In genomic region chr11:611001-611996, GRCh38 we compare ENCODE assay signal across 13 cellular contexts. TPM values are rescaled to one million over a fixed set of nuclear protein-coding genes. Genes with fewer than 3 reads are reported as not detected.
A peak's percentile ranks its signal among the peaks of the same experiment; 100 is the strongest.
DNase-seq lines count a peak whose midpoint lies in the region; ATAC-seq and TF ChIP-seq lines count a peak whose summit lies in the region.
"Had no signal": no experiment of that assay in that cellular context is flagged by ENCODE, and none has a peak within 500 bp of the region (broad histone marks: within the 10 kb centered on the region; RNA-seq: fewer than 3 reads in every experiment).

No MANE protein-coding gene starts in this region.

- peak; percentile 48 for DNase-seq in activated CD8-positive, alpha-beta memory T cell treated with anti-CD3 and anti-CD28 coated beads, Interleukin-2, amount 10 ng/mL, durations not matched to agents 7 days and 5 days
- no peak for DNase-seq in activated CD8-positive, alpha-beta memory T cell treated with anti-CD3 and anti-CD28 coated beads, Interleukin-2, amount 50 U/mL, for 4 hours
- no peak for DNase-seq in HCT116 (ENCODE audit: low read depth, low spot score)
- no peak for DNase-seq in psoas muscle
- no peak for DNase-seq in NCI-H82 treated with DMSO at 0.1 percent for 48 hours (lab: John Stamatoyannopoulos, UW; ENCODE audit: unreplicated experiment)
- no peak for DNase-seq in NCI-H1694 treated with DMSO at 0.1 percent for 48 hours (lab: John Stamatoyannopoulos, UW)
- DNase-seq: occipital lobe had no signal

- no peak for TF ChIP-seq CTCF in HCT116 (IDR thresholded peaks at IDR 0.05 in 2 of 3, conservative IDR thresholded peaks at IDR 0.05 in 1 of 3; ENCODE audit: borderline replicate concordance in 1 of 3, insufficient read depth in 1 of 3, low read depth in 2 of 3, low read length in 2 of 3)
- no peak for TF ChIP-seq CTCF in psoas muscle (IDR thresholded peaks at IDR 0.05)

- no peaks in the 10 kb centered on the region for H3K27me3 Mint-ChIP-seq in activated CD8-positive, alpha-beta memory T cell treated with anti-CD3 and anti-CD28 coated beads, Interleukin-2, amount 10 ng/mL, durations not matched to agents 7 days and 5 days
- H3K27me3 Mint-ChIP-seq in dendritic cell treated with granulocyte-macrophage colony-stimulating factor and Interleukin-4, amounts not matched to agents 40 ng/mL and 50 ng/mL, for 4 days = no peaks in the 10 kb centered on the region

- H4K20me1 ChIP-seq in HCT116 (ENCODE audit: insufficient read depth) = peaks cover 13% of the 10 kb centered on the region; the same call in 1 of the 2 replicates

- no peak overlapping the region for H3K4me2 ChIP-seq in HCT116 (ENCODE audit: low read length)

- CTCF ChIA-PET in activated CD8-positive, alpha-beta memory T cell treated with anti-CD3 and anti-CD28 coated beads, Interleukin-2, amount 10 ng/mL, durations not matched to agents 7 days and 5 days (lab: Charles Lee) = interaction anchor here (1.1 to 1.9 kb wide), 4 partner anchors 8 to 58 kb away, joined by 3 to 6 read pairs (median 4); no protein-coding TSS in a partner anchor
- CTCF ChIA-PET in HCT116 (lab: Charles Lee) = interaction anchor here (0.8 to 1.0 kb wide), 2 partner anchors 11 to 52 kb away, joined by 3 read pairs; no protein-coding TSS in a partner anchor

- no peaks in the 10 kb centered on the region for H3K9me3 ChIP-seq in HCT116 (ENCODE audit: control insufficient read depth in 1 of 2, insufficient read depth in 1 of 2, low read depth in 1 of 2, low read length in 2 of 2)
- H3K9me3 ChIP-seq in psoas muscle = no peaks in the 10 kb centered on the region

- no peak overlapping the region for H3K9ac ChIP-seq in HCT116 (ENCODE audit: low read length)

- intact Hi-C loops in HCT116 (cut with micrococcal nuclease) = no loop called here
- intact Hi-C loops in dendritic cell treated with granulocyte-macrophage colony-stimulating factor and Interleukin-4, amounts not matched to agents 40 ng/mL and 50 ng/mL, for 4 days (cut with micrococcal nuclease) = no loop called here
- intact Hi-C loops in psoas muscle (cut with DNase I) = loop anchor here in 1 of 2 donors (2.0 kb wide), 1 partner anchor 34 kb away; the partner anchor contains the start of gene PHRF1

- RAD21 ChIA-PET in HCT116 (lab: Charles Lee; ENCODE audit: low non-redundant PET in 1 of 2, low total read pairs in 2 of 2, uncharacterized antibody in 2 of 2, unreplicated experiment in 2 of 2) = no interaction called here

- no peaks in the 10 kb centered on the region for H3K9me2 ChIP-seq in HCT116 (ENCODE audit: insufficient read depth)

- peaks cover 30 to 34% of the 10 kb centered on the region in 2 experiments; a peak in 3 of 4 replicates for H3K36me3 ChIP-seq in HCT116 (ENCODE audit: control insufficient read depth in 1 of 2, insufficient read depth in 2 of 2, low read length in 2 of 2)
- peaks cover 9 to 77% of the 10 kb centered on the region in 2 donors for H3K36me3 ChIP-seq in psoas muscle (ENCODE audit: insufficient read depth in 1 of 2, low read depth in 1 of 2)

- peaks cover 15% of the 10 kb centered on the region for H3K4me1 Mint-ChIP-seq in activated CD8-positive, alpha-beta memory T cell treated with anti-CD3 and anti-CD28 coated beads, Interleukin-2, amount 10 ng/mL, durations not matched to agents 7 days and 5 days
- peaks cover 33% of the 10 kb centered on the region for H3K4me1 Mint-ChIP-seq in dendritic cell treated with granulocyte-macrophage colony-stimulating factor and Interleukin-4, amounts not matched to agents 40 ng/mL and 50 ng/mL, for 4 days (ENCODE audit: low read depth)

- H3K27me3 ChIP-seq in HCT116 (ENCODE audit: insufficient read depth, low read length) (no peaks in the 10 kb centered on the region), psoas muscle (ENCODE audit: insufficient read depth in 3 of 3, low read length in 2 of 3) (no peaks in the 10 kb centered on the region)

- H3K4me1 ChIP-seq in HCT116 (ENCODE audit: control insufficient read depth in 1 of 2, insufficient read depth in 2 of 2, low read length in 2 of 2) (peaks cover 8 to 38% of the 10 kb centered on the region in 2 experiments), psoas muscle (peaks cover 34% of the 10 kb centered on the region)

- peak overlapping the region; percentile 68 for H3K27ac Mint-ChIP-seq in activated CD8-positive, alpha-beta memory T cell treated with anti-CD3 and anti-CD28 coated beads, Interleukin-2, amount 10 ng/mL, durations not matched to agents 7 days and 5 days
- H3K27ac Mint-ChIP-seq in dendritic cell treated with granulocyte-macrophage colony-stimulating factor and Interleukin-4, amounts not matched to agents 40 ng/mL and 50 ng/mL, for 4 days = peak overlapping the region; percentile 39

- peaks cover 20% of the 10 kb centered on the region; the same call in 1 of the 2 replicates for H3K79me2 ChIP-seq in HCT116 (ENCODE audit: insufficient read depth, low read length)

- H2AFZ ChIP-seq in HCT116 (ENCODE audit: low read depth, low read length, poor library complexity, severe bottlenecking) = no peak overlapping the region

- ATAC-seq in activated CD8-positive, alpha-beta memory T cell treated with anti-CD3 and anti-CD28 coated beads, Interleukin-2, amount 10 ng/mL, durations not matched to agents 7 days and 5 days = no peak
- ATAC-seq in HCT116 = no peak
- no peak for ATAC-seq in psoas muscle
- no peak for ATAC-seq in SK-N-SH treated with all-trans-retinoic acid at 6 μM for 48 hours
- ATAC-seq: WTC11 had no signal

- TF ChIP-seq POLR2A in HCT116 (IDR thresholded peaks at IDR 0.05; ENCODE audit: borderline replicate concordance, extremely low read depth, insufficient read depth, insufficient read length) = no peak

- TF ChIP-seq RAD21 in HCT116 (IDR thresholded peaks at IDR 0.05; ENCODE audit: low read depth) = no peak

- no peaks in the 10 kb centered on the region for H3K9me3 Mint-ChIP-seq in activated CD8-positive, alpha-beta memory T cell treated with anti-CD3 and anti-CD28 coated beads, Interleukin-2, amount 10 ng/mL, durations not matched to agents 7 days and 5 days (ENCODE audit: low read depth)
- H3K9me3 Mint-ChIP-seq in dendritic cell treated with granulocyte-macrophage colony-stimulating factor and Interleukin-4, amounts not matched to agents 40 ng/mL and 50 ng/mL, for 4 days = no peaks in the 10 kb centered on the region
- H3K9me3 Mint-ChIP-seq: WTC11 had no signal

- H3K27ac ChIP-seq in HCT116 (ENCODE audit: low read depth, low read length) = peak overlapping the region; percentile 20; the same call in 1 of the 2 replicates
- peak overlapping the region; percentile 93 for H3K27ac ChIP-seq in psoas muscle

- no peak overlapping the region for H3K4me3 Mint-ChIP-seq in activated CD8-positive, alpha-beta memory T cell treated with anti-CD3 and anti-CD28 coated beads, Interleukin-2, amount 10 ng/mL, durations not matched to agents 7 days and 5 days
- H3K4me3 Mint-ChIP-seq in dendritic cell treated with granulocyte-macrophage colony-stimulating factor and Interleukin-4, amounts not matched to agents 40 ng/mL and 50 ng/mL, for 4 days = no peak overlapping the region
- H3K4me3 Mint-ChIP-seq: WTC11 had no signal

- peaks cover 46% of the 10 kb centered on the region for H3K36me3 Mint-ChIP-seq in activated CD8-positive, alpha-beta memory T cell treated with anti-CD3 and anti-CD28 coated beads, Interleukin-2, amount 10 ng/mL, durations not matched to agents 7 days and 5 days
- H3K36me3 Mint-ChIP-seq in dendritic cell treated with granulocyte-macrophage colony-stimulating factor and Interleukin-4, amounts not matched to agents 40 ng/mL and 50 ng/mL, for 4 days (ENCODE audit: low read depth) = peaks cover 94% of the 10 kb centered on the region

- BruUV-seq in HCT116 (replicated peaks; lab: Mats Ljungman, UMichigan) = TSS peak; percentile 21

- WGBS in psoas muscle, 3 donors = 83 to 89% (median 88%) methylated on average over 39 to 49 of the region's 49 CpGs

- POLR2A ChIA-PET in HCT116 (lab: Charles Lee) = no interaction called here

- H3K4me3 ChIP-seq in HCT116 (replicated peaks in 1 of 2; ENCODE audit: low read depth in 1 of 2, low read length in 2 of 2) (no peak overlapping the region), psoas muscle (no peak overlapping the region)
- H3K4me3 ChIP-seq: lung had no signal

TF ChIP-seq in SK-N-SH treated with all-trans-retinoic acid at 6 μM for 48 hours, 23 proteins besides CTCF, POLR2A, EP300 and RAD21 (continues in another document):
- TF ChIP-seq TOX (CRISPR knock-in tag; IDR thresholded peaks at IDR 0.05; ENCODE audit: borderline replicate concordance) (no peak), PPARA (CRISPR knock-in tag; IDR thresholded peaks at IDR 0.05; ENCODE audit: borderline replicate concordance) (no peak), OSR1 (CRISPR knock-in tag; IDR thresholded peaks at IDR 0.05) (no peak), ZNF70 (CRISPR knock-in tag; IDR thresholded peaks at IDR 0.05) (no peak)

RNA-seq across cellular contexts. Expression of gene IRF7, which starts 4.5 kb away (rescaled TPM):
- total RNA-seq in activated CD8-positive, alpha-beta memory T cell treated with anti-CD3 and anti-CD28 coated beads, Interleukin-2, amount 10 ng/mL, durations not matched to agents 7 days and 5 days = 100 to 1,000 TPM; 146 to 267 TPM
- total RNA-seq in HCT116 (2021; ENCODE audit: unreplicated experiment) (15.2 TPM), psoas muscle (10 to 100 TPM in 3 of 4 donors, 1 to 10 TPM in 1; 7.5 to 23.1 (median 15.2) TPM)
- polyA plus RNA-seq in HCT116 (2012) = 17.9 and 24.9 TPM in 2 replicates
- polyA plus RNA-seq in psoas muscle = 10 to 100 TPM in 2 of 3 donors, 1 to 10 TPM in 1; 9.4 to 13.2 (median 12.9) TPM

RNA-seq across cellular contexts. Expression of gene CDHR5, which starts 13.5 kb away (rescaled TPM):
- total RNA-seq in activated CD8-positive, alpha-beta memory T cell treated with anti-CD3 and anti-CD28 coated beads, Interleukin-2, amount 10 ng/mL, durations not matched to agents 7 days and 5 days = not detected
- total RNA-seq in HCT116 (2021; ENCODE audit: unreplicated experiment) (not detected), psoas muscle (under 1 TPM in 1 of 4 donors, not detected in 3; 0.20 TPM)
- polyA plus RNA-seq in HCT116 (2012) = 0.13 and 0.44 TPM in 2 replicates
- under 1 TPM in 2 of 3 donors, not detected in 1; 0.07 to 0.34 TPM for polyA plus RNA-seq in psoas muscle
- total RNA-seq: lung, occipital lobe had no signal
- polyA plus RNA-seq: AG04450 had no signal

RNA-seq across cellular contexts. Expression of gene SCT, which starts 15.7 kb away (rescaled TPM):
- not detected for total RNA-seq in activated CD8-positive, alpha-beta memory T cell treated with anti-CD3 and anti-CD28 coated beads, Interleukin-2, amount 10 ng/mL, durations not matched to agents 7 days and 5 days
- total RNA-seq in HCT116 (2021; ENCODE audit: unreplicated experiment) (not detected), psoas muscle (1 to 10 TPM in 2 of 4 donors, under 1 TPM in 1, not detected in 1; 0.89 to 4.8 (median 1.8) TPM)
- not detected in 2 replicates for polyA plus RNA-seq in HCT116 (2012)
- polyA plus RNA-seq in psoas muscle = under 1 TPM in 1 of 3 donors, not detected in 2; 0.44 TPM
- total RNA-seq: lung, occipital lobe had no signal
- polyA plus RNA-seq: AG04450, lung had no signal

RNA-seq across cellular contexts. Expression of gene DRD4, which starts 25.8 kb away (rescaled TPM):
- under 1 TPM; 0.16 to 0.41 TPM for total RNA-seq in activated CD8-positive, alpha-beta memory T cell treated with anti-CD3 and anti-CD28 coated beads, Interleukin-2, amount 10 ng/mL, durations not matched to agents 7 days and 5 days
- 2.4 TPM for total RNA-seq in HCT116 (2021; ENCODE audit: unreplicated experiment)
- 0.95 and 2.2 TPM in 2 replicates for polyA plus RNA-seq in HCT116 (2012)
- total RNA-seq in psoas muscle = 1 to 10 TPM in 2 of 4 donors, under 1 TPM in 1, not detected in 1; 0.55 to 1.2 (median 1.1) TPM
- under 1 TPM in 2 of 3 donors, not detected in 1; 0.14 to 0.18 TPM for polyA plus RNA-seq in psoas muscle
- total RNA-seq: skeletal muscle tissue had no signal

RNA-seq across cellular contexts. Expression of gene PHRF1, which starts 35.0 kb away (rescaled TPM):
- 10 to 100 TPM; 60.2 to 62.0 TPM for total RNA-seq in activated CD8-positive, alpha-beta memory T cell treated with anti-CD3 and anti-CD28 coated beads, Interleukin-2, amount 10 ng/mL, durations not matched to agents 7 days and 5 days
- total RNA-seq in HCT116 (2021; ENCODE audit: unreplicated experiment) (45.5 TPM), psoas muscle (10 to 100 TPM; 19.8 to 31.2 (median 25.0) TPM)
- polyA plus RNA-seq in HCT116 (2012) = 20.3 TPM in 2 replicates
- 10 to 100 TPM; 11.7 to 19.5 (median 13.5) TPM for polyA plus RNA-seq in psoas muscle
